In genomic region chr1:27044613-27045091, GRCh38 we compare ENCODE assay signal across 8 cellular contexts. TPM values are rescaled to one million over a fixed set of nuclear protein-coding genes. Genes with fewer than 3 reads are reported as not detected.
DNase-seq lines count a peak whose midpoint lies in the region; ATAC-seq and TF ChIP-seq lines count a peak whose summit lies in the region.

No MANE protein-coding gene starts in this region.

- peak; percentile 94 for TF ChIP-seq CTCF in NB4 (IDR thresholded peaks at IDR 0.05; ENCODE audit: low read depth, low read length)

- intact Hi-C loops in left ventricle myocardium superior (cut with micrococcal nuclease) = loop anchor here (2.0 kb wide), 1 partner anchor 54 kb away; no protein-coding TSS in a partner anchor
- intact Hi-C loops in aorta (cut with DNase I) = loop anchor here (1.0 to 5.0 kb wide), 5 partner anchors 48 to 243 kb away; no protein-coding TSS in a partner anchor

- no peaks in the 10 kb centered on the region for H3K27me3 Mint-ChIP-seq in T-cell
- H3K27me3 Mint-ChIP-seq in activated naive CD8-positive, alpha-beta T cell treated with anti-CD3 and anti-CD28 coated beads, Interleukin-2, amount 50 U/mL, for 24 hours = no peaks in the 10 kb centered on the region

- H3K9me3 ChIP-seq in aorta (ENCODE audit: control insufficient read depth, low read length) = no peaks in the 10 kb centered on the region

- H3K9me3 Mint-ChIP-seq in T-cell = no peaks in the 10 kb centered on the region
- H3K9me3 Mint-ChIP-seq in activated naive CD8-positive, alpha-beta T cell treated with anti-CD3 and anti-CD28 coated beads, Interleukin-2, amount 50 U/mL, for 24 hours = no peaks in the 10 kb centered on the region

- H3K4me3 Mint-ChIP-seq in T-cell = peak overlapping the region; percentile 17 to 68 (median 46)
- peak overlapping the region; percentile 9 for H3K4me3 Mint-ChIP-seq in activated naive CD8-positive, alpha-beta T cell treated with anti-CD3 and anti-CD28 coated beads, Interleukin-2, amount 50 U/mL, for 24 hours

- peaks cover 16 to 23% (median 21%) of the 10 kb centered on the region in 3 donors for H3K4me1 Mint-ChIP-seq in T-cell
- peaks cover 16% of the 10 kb centered on the region for H3K4me1 Mint-ChIP-seq in activated naive CD8-positive, alpha-beta T cell treated with anti-CD3 and anti-CD28 coated beads, Interleukin-2, amount 50 U/mL, for 24 hours

- CTCF ChIA-PET in T-cell (lab: Charles Lee) = interaction anchor here (0.5 to 4.4 kb wide), 16 partner anchors 9 to 344 kb away, joined by 3 to 38 read pairs (median 4); no protein-coding TSS in a partner anchor

- no peaks in the 10 kb centered on the region for H3K79me2 ChIP-seq in ACC112 (ENCODE audit: control insufficient read depth, insufficient read depth, low read length, unreplicated experiment)

- ATAC-seq in GM18867 (IDR thresholded peaks at IDR 0.05; ENCODE audit: unreplicated experiment) (peak; percentile 45), T-cell (replicated peaks in 1 of 4) (peak; percentile 91 to 94 (median 92)), left ventricle myocardium superior (peak; percentile 94), aorta (ENCODE audit: low FRiP score) (peak; percentile 94)
- peak; percentile 89 for ATAC-seq in activated naive CD8-positive, alpha-beta T cell treated with anti-CD3 and anti-CD28 coated beads, Interleukin-2, amount 50 U/mL, for 24 hours

- H3K4me3 ChIP-seq in ACC112 (ENCODE audit: low read depth, low read length) (peak overlapping the region; percentile 57), NB4 (ENCODE audit: low read depth, low read length) (no peak overlapping the region), aorta (ENCODE audit: low read length in 2 of 2) (no peak overlapping the region)

- H3K36me3 ChIP-seq in ACC112 (ENCODE audit: insufficient read depth, low read length) (no peaks in the 10 kb centered on the region), aorta (ENCODE audit: control insufficient read depth in 1 of 2, insufficient read depth in 2 of 2, low read length in 1 of 2) (no peaks in the 10 kb centered on the region)

- TF ChIP-seq POLR2A in NB4 (IDR thresholded peaks at IDR 0.05; ENCODE audit: extremely low read depth, insufficient read length) = no peak

- peak overlapping the region in 1 of 2 donors; percentile 64 for H3K27ac Mint-ChIP-seq in T-cell
- no peak overlapping the region for H3K27ac Mint-ChIP-seq in activated naive CD8-positive, alpha-beta T cell treated with anti-CD3 and anti-CD28 coated beads, Interleukin-2, amount 50 U/mL, for 24 hours

- DNase-seq in NB4 (ENCODE audit: low read depth) (peak; percentile 78), T-cell (peak; percentile 60 to 93 (median 84)), left ventricle myocardium superior (peak; percentile 94), retina (peak; percentile 87), aorta (peak; percentile 88 to 97)
- peak; percentile 94 for DNase-seq in activated naive CD8-positive, alpha-beta T cell treated with anti-CD3 and anti-CD28 coated beads, Interleukin-2, amount 50 U/mL, for 24 hours

- H2AFZ ChIP-seq in ACC112 (ENCODE audit: low read length, unreplicated experiment) = peak overlapping the region; percentile 62

- H3K27ac ChIP-seq in ACC112 (ENCODE audit: low read depth, low read length) (no peak overlapping the region), aorta (ENCODE audit: low read depth in 1 of 2, low read length in 2 of 2) (no peak overlapping the region)

- no peaks in the 10 kb centered on the region for H3K36me3 Mint-ChIP-seq in T-cell
- H3K36me3 Mint-ChIP-seq in activated naive CD8-positive, alpha-beta T cell treated with anti-CD3 and anti-CD28 coated beads, Interleukin-2, amount 50 U/mL, for 24 hours (ENCODE audit: low read depth) = no peaks in the 10 kb centered on the region

- WGBS in aorta, 2 donors = 9 to 11% methylated on average over 12 of the region's 12 CpGs

- peaks cover 18% of the 10 kb centered on the region for H3K4me1 ChIP-seq in ACC112 (ENCODE audit: control insufficient read depth, insufficient read depth, low read length, unreplicated experiment)
- no peaks in the 10 kb centered on the region for H3K4me1 ChIP-seq in aorta (ENCODE audit: control insufficient read depth in 1 of 2, insufficient read depth in 2 of 2, low read length in 2 of 2)

- H3K27me3 ChIP-seq in ACC112 (ENCODE audit: insufficient read depth, low read length) (no peaks in the 10 kb centered on the region), aorta (ENCODE audit: control insufficient read depth in 1 of 2, insufficient read depth in 2 of 2, low read length in 1 of 2) (no peaks in the 10 kb centered on the region)

- POLR2A ChIA-PET in T-cell (lab: Charles Lee) = no interaction called here

RNA-seq across cellular contexts. Expression of gene TENT5B, which starts 32.0 kb away (rescaled TPM):
- total RNA-seq in T-cell (under 1 TPM in 3 of 5 donors, not detected in 2; 0.13 to 0.28 (median 0.23) TPM), left ventricle myocardium superior (49.6 TPM), aorta (10 to 100 TPM; 20.6 to 73.9 TPM)
- polyA plus RNA-seq in aorta = 10 to 100 TPM; 10.4 to 23.7 TPM

RNA-seq across cellular contexts. Expression of gene TRNP1, which starts 51.2 kb away (rescaled TPM):
- total RNA-seq in T-cell (under 1 TPM in 3 of 5 donors, not detected in 2; 0.26 to 0.53 (median 0.38) TPM), left ventricle myocardium superior (27.4 TPM), aorta (10 to 100 TPM; 15.0 to 16.3 TPM)
- polyA plus RNA-seq in aorta = 10 to 100 TPM; 15.2 to 30.8 TPM

Comparison
In these comparisons a context has a peak if more than half of its experiments do, and no peak if none do; other contexts are left out.
1. RNA of gene TENT5B, which starts 32.0 kb away (total RNA-seq): 20.6 to 73.9 TPM in aorta and 49.6 TPM in left ventricle myocardium superior (single experiment); 0.13 to 0.28 TPM in T-cell; every median in the first group is over 10 times any median in the second.
2. RNA of gene TRNP1, which starts 51.2 kb away (total RNA-seq): 27.4 TPM in left ventricle myocardium superior (single experiment) and 15.0 to 16.3 TPM in aorta; 0.26 to 0.53 TPM in T-cell; every median in the first group is over 10 times any median in the second.
3. Peak in every context shown above with its lines, with median percentiles within 50 percentile points of each other: ATAC-seq and DNase-seq.